In the genomic region with DNA sequence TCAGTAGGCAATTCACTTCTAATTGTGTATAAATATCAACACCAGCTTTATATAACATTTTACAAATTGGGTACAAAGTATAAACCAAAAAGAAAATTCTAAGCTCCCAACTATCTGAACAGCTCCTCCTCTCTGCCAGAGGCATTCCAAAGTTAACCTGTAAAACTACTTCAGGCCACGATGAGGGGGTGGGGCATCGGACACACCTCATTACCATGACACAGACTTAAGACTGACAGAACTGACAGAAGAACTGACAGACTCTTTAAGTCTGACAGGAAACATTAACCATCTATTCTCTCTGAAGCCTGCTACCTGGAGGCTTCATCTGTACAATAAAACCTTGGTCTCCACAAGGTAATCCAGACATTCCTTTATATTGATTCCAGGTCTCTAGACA, we compare ENCODE assay signal across 2 cellular contexts.
TF ChIP-seq lines count a peak whose summit lies in the region.

No MANE protein-coding gene starts in this region.

TF ChIP-seq in SK-N-SH, 30 proteins besides CTCF, POLR2A, EP300 and RAD21 (continued from another document):
- TF ChIP-seq REST (IDR thresholded peaks at IDR 0.05; ENCODE audit: low read depth, low read length) (no peak), MEF2A (IDR thresholded peaks at IDR 0.05; ENCODE audit: borderline replicate concordance, low read depth) (no peak), EZH2phosphoT487 (IDR thresholded peaks at IDR 0.05; ENCODE audit: borderline replicate concordance, low read depth) (no peak), MAX (IDR thresholded peaks at IDR 0.05; ENCODE audit: low read depth) (no peak), FOSL2 (IDR thresholded peaks at IDR 0.05; ENCODE audit: borderline replicate concordance, low read depth) (no peak), TCF12 (IDR thresholded peaks at IDR 0.05) (no peak), NRF1 (IDR thresholded peaks at IDR 0.05; ENCODE audit: low read depth, low read length) (no peak), ZBTB33 (IDR thresholded peaks at IDR 0.05; ENCODE audit: borderline replicate concordance, low read depth) (no peak), RFX5 (IDR thresholded peaks at IDR 0.05; ENCODE audit: low read length) (no peak), IRF3 (IDR thresholded peaks at IDR 0.05; ENCODE audit: low read depth, low read length) (no peak), GATA2 (CRISPR knock-in tag; IDR thresholded peaks at IDR 0.05) (no peak), YY1 (IDR thresholded peaks at IDR 0.05; ENCODE audit: low read depth) (no peak), ELF1 (IDR thresholded peaks at IDR 0.05) (no peak)

TF ChIP-seq in SK-N-SH treated with all-trans-retinoic acid at 6 μM for 48 hours, 23 proteins besides CTCF, POLR2A, EP300 and RAD21 (continued from another document):
- TF ChIP-seq PATZ1 (CRISPR knock-in tag; IDR thresholded peaks at IDR 0.05; ENCODE audit: borderline replicate concordance) (no peak), RARB (CRISPR knock-in tag; IDR thresholded peaks at IDR 0.05) (no peak), POU6F1 (CRISPR knock-in tag; IDR thresholded peaks at IDR 0.05; ENCODE audit: borderline replicate concordance, low read depth) (no peak), SNAI2 (CRISPR knock-in tag; IDR thresholded peaks at IDR 0.05) (no peak), ZNF565 (CRISPR knock-in tag; conservative IDR thresholded peaks at IDR 0.05; ENCODE audit: low read depth) (no peak), BACH2 (CRISPR knock-in tag; IDR thresholded peaks at IDR 0.05; ENCODE audit: borderline replicate concordance) (no peak), ESRRG (CRISPR knock-in tag; IDR thresholded peaks at IDR 0.05) (no peak), CSDC2 (CRISPR knock-in tag; IDR thresholded peaks at IDR 0.05) (no peak)
TF ChIP-seq in SK-N-SH treated with all-trans-retinoic acid at 6 μM for 48 hours: peak in this region for 0.
